8 cellular contexts compared by ENCODE assay signal in the genomic region with DNA sequence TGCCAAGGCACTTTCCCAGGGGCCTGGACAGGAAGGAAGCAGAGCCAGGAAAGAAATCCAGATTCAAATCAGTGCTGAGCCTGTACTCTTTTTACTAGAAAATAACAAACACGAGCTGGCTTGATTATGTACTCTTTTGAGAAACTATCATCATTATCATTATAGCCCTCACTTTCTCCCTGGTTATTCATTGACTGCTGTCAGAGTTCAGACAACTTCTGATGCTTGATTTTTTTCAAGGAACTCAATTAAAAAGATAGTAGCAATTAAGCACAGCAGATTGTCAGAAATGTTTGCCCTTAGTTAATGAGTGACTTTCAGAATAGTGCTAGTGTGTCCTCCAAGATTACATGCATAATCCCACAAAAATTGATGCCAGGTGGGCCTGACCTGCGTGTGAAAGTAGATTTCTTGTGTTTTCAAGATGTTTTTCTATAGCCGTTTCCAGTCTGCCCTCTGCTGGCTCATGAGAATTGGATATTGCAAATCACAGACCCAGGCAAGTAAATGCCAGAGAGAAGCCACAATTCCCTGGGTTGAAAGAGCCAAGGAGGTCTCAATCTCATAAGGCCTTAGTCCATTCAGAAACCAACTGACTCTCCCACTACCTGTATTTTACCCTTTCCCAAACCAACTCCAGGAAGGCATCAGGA.
DNase-seq lines count a peak whose midpoint lies in the region; ATAC-seq, FAIRE-seq and TF ChIP-seq lines count a peak whose summit lies in the region.

No MANE protein-coding gene starts in this region.

- intact Hi-C loops in head of caudate nucleus (cut with DNase I), result no loop called here

- ATAC-seq in GM18909 (IDR thresholded peaks at IDR 0.05; ENCODE audit: poor library complexity, unreplicated experiment) (peak; percentile 64), HG03521 (IDR thresholded peaks at IDR 0.05; ENCODE audit: unreplicated experiment) (no peak)

- no peak overlapping the region for H3K4me3 ChIP-seq in AG09309 (ENCODE audit: control insufficient read depth, low read depth, low read length)

- TF ChIP-seq CTCF in AG09309 (IDR thresholded peaks at IDR 0.05; ENCODE audit: control insufficient read depth, insufficient read depth, low read depth, low read length, missing control alignments), result peak; percentile 46

- no peak for FAIRE-seq in RCC 7860 (lab: Jason Lieb, UNC)

- no peak for DNase-seq in AG09309 (ENCODE audit: low read depth)
- DNase-seq in NCI-H82 treated with DMSO at 0.1 percent for 48 hours (lab: John Stamatoyannopoulos, UW; ENCODE audit: unreplicated experiment), result peak; percentile 9
- DNase-seq in head of caudate nucleus, result peak in 25 of 42 donors; percentile 1 to 56 (median 19)
- DNase-seq in NCI-H2171 treated with DMSO at 0.1 percent for 48 hours (lab: John Stamatoyannopoulos, UW), result no peak
- no peak for DNase-seq in RCC 7860 (ENCODE audit: low spot score)
- DNase-seq in NCI-H2029 (lab: John Stamatoyannopoulos, UW), result no peak

Comparison
In these comparisons a context has a peak if more than half of its experiments do, and no peak if none do; other contexts are left out.
1. DNase-seq: peak in NCI-H82 treated with DMSO at 0.1 percent for 48 hours (single experiment) and head of caudate nucleus (25 of 42); none in AG09309 (single experiment), NCI-H2171 treated with DMSO at 0.1 percent for 48 hours (single experiment), RCC 7860 (single experiment) and NCI-H2029 (single experiment).